14 cellular contexts compared by ENCODE assay signal in genomic region chr16:9097266-9098219, GRCh38. TPM values are rescaled to one million over a fixed set of nuclear protein-coding genes. Genes with fewer than 3 reads are reported as not detected.
A peak's percentile ranks its signal among the peaks of the same experiment; 100 is the strongest.
DNase-seq lines count a peak whose midpoint lies in the region; ATAC-seq and TF ChIP-seq lines count a peak whose summit lies in the region.
"Had no signal": no experiment of that assay in that cellular context is flagged by ENCODE, and none has a peak within 500 bp of the region (broad histone marks: within the 10 kb centered on the region; RNA-seq: fewer than 3 reads in every experiment).

No MANE protein-coding gene starts in this region.

- H3K4me3 Mint-ChIP-seq in activated naive CD4-positive, alpha-beta T cell treated with anti-CD3 and anti-CD28 coated beads, Interleukin-2, amount 50 U/mL, for 24 hours = peak overlapping the region; percentile 78
- H3K4me3 Mint-ChIP-seq in activated naive CD8-positive, alpha-beta T cell treated with anti-CD3 and anti-CD28 coated beads, Interleukin-2, amount 10 ng/mL, durations not matched to agents 7 days and 5 days = peak overlapping the region; percentile 62
- H3K4me3 Mint-ChIP-seq in memory B cell (peak overlapping the region; percentile 41), type B pancreatic cell (peak overlapping the region; percentile 44)

- POLR2A ChIA-PET in activated naive CD8-positive, alpha-beta T cell treated with anti-CD3 and anti-CD28 coated beads, Interleukin-2, amount 10 ng/mL, durations not matched to agents 7 days and 5 days (lab: Charles Lee) = interaction anchor here (0.7 to 1.4 kb wide), 4 partner anchors 13 to 229 kb away, joined by 3 to 7 read pairs (median 4); partner anchors contain the start of gene CARHSP1

- H3K9me3 ChIP-seq in gastroesophageal sphincter = no peaks in the 10 kb centered on the region

- H3K27me3 Mint-ChIP-seq in activated naive CD4-positive, alpha-beta T cell treated with anti-CD3 and anti-CD28 coated beads, Interleukin-2, amount 50 U/mL, for 24 hours = no peaks in the 10 kb centered on the region
- H3K27me3 Mint-ChIP-seq in activated naive CD8-positive, alpha-beta T cell treated with anti-CD3 and anti-CD28 coated beads, Interleukin-2, amount 10 ng/mL, durations not matched to agents 7 days and 5 days = no peaks in the 10 kb centered on the region
- no peaks in the 10 kb centered on the region for H3K27me3 Mint-ChIP-seq in memory B cell
- no peaks in the 10 kb centered on the region for H3K27me3 Mint-ChIP-seq in type B pancreatic cell

- ATAC-seq in activated naive CD8-positive, alpha-beta T cell treated with anti-CD3 and anti-CD28 coated beads, Interleukin-2, amount 10 ng/mL, durations not matched to agents 7 days and 5 days (ENCODE audit: low read depth) = no peak
- ATAC-seq in memory B cell (ENCODE audit: low read depth) (no peak), gastroesophageal sphincter (no peak)

- peak overlapping the region in 2 of 4 donors; percentile 4 to 55 for H3K27ac ChIP-seq in gastroesophageal sphincter

- TF ChIP-seq CTCF in type B pancreatic cell (conservative IDR thresholded peaks at IDR 0.05) = no peak
- no peak for TF ChIP-seq CTCF in gastroesophageal sphincter (IDR thresholded peaks at IDR 0.05)

- H3K36me3 ChIP-seq in gastroesophageal sphincter = peaks cover 0 to 22% of the 10 kb centered on the region in 2 donors

- TF ChIP-seq POLR2A in gastroesophageal sphincter (IDR thresholded peaks at IDR 0.05) = no peak

- WGBS in gastroesophageal sphincter (ENCODE audit: low coverage in 1 of 2), 2 donors = 73% methylated on average over 5 of the region's 10 CpGs; no CpG with 5 or more reads in 1 of the 2 donors

- H3K9me3 Mint-ChIP-seq in activated naive CD4-positive, alpha-beta T cell treated with anti-CD3 and anti-CD28 coated beads, Interleukin-2, amount 50 U/mL, for 24 hours = no peaks in the 10 kb centered on the region
- no peaks in the 10 kb centered on the region for H3K9me3 Mint-ChIP-seq in activated naive CD8-positive, alpha-beta T cell treated with anti-CD3 and anti-CD28 coated beads, Interleukin-2, amount 10 ng/mL, durations not matched to agents 7 days and 5 days
- no peaks in the 10 kb centered on the region for H3K9me3 Mint-ChIP-seq in memory B cell
- no peaks in the 10 kb centered on the region for H3K9me3 Mint-ChIP-seq in type B pancreatic cell

- H3K27me3 ChIP-seq in gastroesophageal sphincter = no peaks in the 10 kb centered on the region

- peak overlapping the region; percentile 32 for H3K27ac Mint-ChIP-seq in activated naive CD4-positive, alpha-beta T cell treated with anti-CD3 and anti-CD28 coated beads, Interleukin-2, amount 50 U/mL, for 24 hours
- H3K27ac Mint-ChIP-seq in activated naive CD8-positive, alpha-beta T cell treated with anti-CD3 and anti-CD28 coated beads, Interleukin-2, amount 10 ng/mL, durations not matched to agents 7 days and 5 days = peak overlapping the region; percentile 46
- H3K27ac Mint-ChIP-seq in memory B cell = peak overlapping the region; percentile 80
- H3K27ac Mint-ChIP-seq in type B pancreatic cell = peak overlapping the region; percentile 82

- no peak for DNase-seq in activated naive CD4-positive, alpha-beta T cell (lab: John Stamatoyannopoulos, UW)
- DNase-seq in activated naive CD8-positive, alpha-beta T cell treated with anti-CD3 and anti-CD28 coated beads, Interleukin-2, amount 10 ng/mL, durations not matched to agents 7 days and 5 days = no peak
- DNase-seq in memory B cell (ENCODE audit: low spot score in 2 of 2) = no peak
- no peak for DNase-seq in type B pancreatic cell (ENCODE audit: extremely low spot score, unreplicated experiment)
- no peak for DNase-seq in SK-N-DZ (ENCODE audit: low spot score)
- no peak for DNase-seq in KG1 (lab: John Stamatoyannopoulos, UW)
- DNase-seq: activated gamma-delta T cell, erythroblast, islet precursor cell, Kasumi-1, NCI-H446 treated with DMSO at 0.1 percent for 48 hours had no signal

- H3K36me3 Mint-ChIP-seq in activated naive CD4-positive, alpha-beta T cell treated with anti-CD3 and anti-CD28 coated beads, Interleukin-2, amount 50 U/mL, for 24 hours = peaks cover 32% of the 10 kb centered on the region
- H3K36me3 Mint-ChIP-seq in activated naive CD8-positive, alpha-beta T cell treated with anti-CD3 and anti-CD28 coated beads, Interleukin-2, amount 10 ng/mL, durations not matched to agents 7 days and 5 days = peaks cover 67% of the 10 kb centered on the region
- H3K36me3 Mint-ChIP-seq in memory B cell (peaks cover 40% of the 10 kb centered on the region), type B pancreatic cell (peaks cover 57% of the 10 kb centered on the region)

- H3K4me1 ChIP-seq in gastroesophageal sphincter = peaks cover 18 to 98% (median 66%) of the 10 kb centered on the region in 3 donors

- peaks cover 84% of the 10 kb centered on the region for H3K4me1 Mint-ChIP-seq in activated naive CD4-positive, alpha-beta T cell treated with anti-CD3 and anti-CD28 coated beads, Interleukin-2, amount 50 U/mL, for 24 hours
- peaks cover 62% of the 10 kb centered on the region for H3K4me1 Mint-ChIP-seq in activated naive CD8-positive, alpha-beta T cell treated with anti-CD3 and anti-CD28 coated beads, Interleukin-2, amount 10 ng/mL, durations not matched to agents 7 days and 5 days
- H3K4me1 Mint-ChIP-seq in memory B cell (peaks cover 66% of the 10 kb centered on the region), type B pancreatic cell (ENCODE audit: unreplicated experiment) (peaks cover 53% of the 10 kb centered on the region)

- H3K4me3 ChIP-seq in gastroesophageal sphincter = no peak overlapping the region
- H3K4me3 ChIP-seq: skin epidermis had no signal

- TF ChIP-seq EP300 in gastroesophageal sphincter (IDR thresholded peaks at IDR 0.05) = no peak

RNA-seq across cellular contexts. Expression of gene HAPSTR1, which starts 6.1 kb away (rescaled TPM):
- total RNA-seq in activated naive CD8-positive, alpha-beta T cell treated with anti-CD3 and anti-CD28 coated beads, Interleukin-2, amount 10 ng/mL, durations not matched to agents 7 days and 5 days = 10 to 100 TPM; 71.6 to 72.2 TPM
- total RNA-seq in type B pancreatic cell (ENCODE audit: low replicate concordance) = 58.4 and 66.2 TPM in 2 replicates
- 26.2 and 27.2 TPM in 2 replicates for polyA plus RNA-seq in SK-N-DZ (2014; cell fraction: cytosol; rRNA removed)
- polyA plus RNA-seq in SK-N-DZ (2014; cell fraction: nucleus; rRNA removed) = 15.1 and 17.8 TPM in 2 replicates
- total RNA-seq in gastroesophageal sphincter = 10 to 100 TPM; 58.9 to 78.3 (median 64.7) TPM

Comparison
In these comparisons a context has a peak if more than half of its experiments do, and no peak if none do; other contexts are left out.
1. H3K27ac Mint-ChIP-seq: peak in every context shown above with its lines; median percentile 82 in type B pancreatic cell; 80 in memory B cell; 46 in activated naive CD8-positive, alpha-beta T cell treated with anti-CD3 and anti-CD28 coated beads, Interleukin-2, amount 10 ng/mL, durations not matched to agents 7 days and 5 days; 32 in activated naive CD4-positive, alpha-beta T cell treated with anti-CD3 and anti-CD28 coated beads, Interleukin-2, amount 50 U/mL, for 24 hours.